16 cellular contexts compared by ENCODE assay signal in genomic region chr13:51539887-51540286, GRCh38. TPM values are rescaled to one million over a fixed set of nuclear protein-coding genes. Genes with fewer than 3 reads are reported as not detected.
A peak's percentile ranks its signal among the peaks of the same experiment; 100 is the strongest.
DNase-seq lines count a peak whose midpoint lies in the region; ATAC-seq and TF ChIP-seq lines count a peak whose summit lies in the region.
"Had no signal": no experiment of that assay in that cellular context is flagged by ENCODE, and none has a peak within 500 bp of the region (broad histone marks: within the 10 kb centered on the region; RNA-seq: fewer than 3 reads in every experiment).

No MANE protein-coding gene starts in this region.

- CTCF ChIA-PET in MCF 10A (lab: Yijun Ruan, JAX), result no interaction called here

- DNase-seq in MCF 10A (ENCODE audit: unreplicated experiment) (no peak), breast epithelium (ENCODE audit: low spot score in 2 of 2) (no peak), fibroblast of gingiva (ENCODE audit: low read depth) (peak; percentile 81), omental fat pad (ENCODE audit: low spot score) (no peak), NOMO-1 (lab: John Stamatoyannopoulos, UW; ENCODE audit: unreplicated experiment in 2 of 2) (no peak), SIG-M5 (lab: John Stamatoyannopoulos, UW) (no peak)
- DNase-seq: activated B cell treated with CpG ODN at 0.5 μM for 24 hours; activated naive CD4-positive, alpha-beta T cell treated with Interleukin-2 at 50 U/mL for 16 hours; GDM1; kidney glomerular epithelial cell; NCI-H1105; stimulated activated CD4-positive, alpha-beta T cell treated with anti-CD3 and anti-CD28 coated beads, Interleukin-2, amount 100 ng/mL, for 24 hours had no signal

- no peaks in the 10 kb centered on the region for H3K27me3 ChIP-seq in breast epithelium
- H3K27me3 ChIP-seq: cardiac muscle cell had no signal

- H3K4me3 Mint-ChIP-seq in MCF 10A (ENCODE audit: unreplicated experiment), result no peak overlapping the region
- H3K4me3 Mint-ChIP-seq: activated B cell treated with CpG ODN at 0.5 μM for 24 hours, type B pancreatic cell had no signal

- H3K4me3 ChIP-seq in breast epithelium, result no peak overlapping the region
- H3K4me3 ChIP-seq: cardiac muscle cell had no signal

- no peak overlapping the region for H3K27ac ChIP-seq in breast epithelium
- H3K27ac ChIP-seq: cardiac muscle cell had no signal

- no peaks in the 10 kb centered on the region for H3K36me3 Mint-ChIP-seq in MCF 10A (ENCODE audit: insufficient read depth, unreplicated experiment)
- H3K36me3 Mint-ChIP-seq: type B pancreatic cell had no signal

- H3K9me3 ChIP-seq in breast epithelium, result no peaks in the 10 kb centered on the region

- peaks cover 21% of the 10 kb centered on the region for H3K4me1 Mint-ChIP-seq in MCF 10A (ENCODE audit: insufficient read depth, unreplicated experiment)

- TF ChIP-seq POLR2A in breast epithelium (IDR thresholded peaks at IDR 0.05), result no peak

- no peaks in the 10 kb centered on the region for H3K4me1 ChIP-seq in breast epithelium

- TF ChIP-seq CTCF in MCF 10A (IDR thresholded peaks at IDR 0.05; ENCODE audit: unreplicated experiment), result no peak
- TF ChIP-seq CTCF in breast epithelium (IDR thresholded peaks at IDR 0.05), result no peak
- TF ChIP-seq CTCF in omental fat pad (IDR thresholded peaks at IDR 0.05), result no peak

- no peaks in the 10 kb centered on the region for H3K9me3 Mint-ChIP-seq in MCF 10A (ENCODE audit: unreplicated experiment)
- H3K9me3 Mint-ChIP-seq: activated B cell treated with CpG ODN at 0.5 μM for 24 hours, type B pancreatic cell had no signal

- H3K27me3 Mint-ChIP-seq in MCF 10A (ENCODE audit: insufficient read depth, unreplicated experiment), result no peaks in the 10 kb centered on the region
- H3K27me3 Mint-ChIP-seq: activated B cell treated with CpG ODN at 0.5 μM for 24 hours, type B pancreatic cell had no signal

- no TSS peak for BruUV-seq in MCF 10A (replicated peaks; lab: Mats Ljungman, UMichigan)

- intact Hi-C loops in MCF 10A (cut with micrococcal nuclease), result no loop called here
- intact Hi-C loops in breast epithelium (cut with DNase I; ENCODE audit: low total_unique reads), result no loop called here

- ATAC-seq in omental fat pad (ENCODE audit: low FRiP score) (peak; percentile 30), GM18861 (IDR thresholded peaks at IDR 0.05; ENCODE audit: unreplicated experiment) (no peak), HG03521 (IDR thresholded peaks at IDR 0.05; ENCODE audit: unreplicated experiment) (no peak)

- POLR2A ChIA-PET in MCF 10A (lab: Yijun Ruan, JAX), result interaction anchor here (0.7 to 2.3 kb wide), 4 partner anchors 12 to 331 kb away, joined by 3 to 12 read pairs (median 7); partner anchors contain the start of gene INTS6

- peak overlapping the region; percentile 65 for H3K27ac Mint-ChIP-seq in MCF 10A (ENCODE audit: low read depth, unreplicated experiment)
- H3K27ac Mint-ChIP-seq: activated B cell treated with CpG ODN at 0.5 μM for 24 hours, type B pancreatic cell had no signal

- no peaks in the 10 kb centered on the region for H3K36me3 ChIP-seq in breast epithelium
- H3K36me3 ChIP-seq: cardiac muscle cell had no signal

RNA-seq across cellular contexts. Expression of gene WDFY2, which starts 44.4 kb away (rescaled TPM):
- total RNA-seq in MCF 10A (2022), result 46.7 and 56.2 TPM in 2 replicates
- total RNA-seq in breast epithelium, result 10 to 100 TPM; 21.0 to 27.7 (median 21.4) TPM
- 10 to 100 TPM; 13.3 to 26.6 (median 15.8) TPM for total RNA-seq in omental fat pad
